11 cellular contexts compared by ENCODE assay signal in genomic region chr2:62140785-62141740, GRCh38. TPM values are rescaled to one million over a fixed set of nuclear protein-coding genes. Genes with fewer than 3 reads are reported as not detected.
DNase-seq lines count a peak whose midpoint lies in the region; ATAC-seq and TF ChIP-seq lines count a peak whose summit lies in the region.
"Had no signal": no experiment of that assay in that cellular context is flagged by ENCODE, and none has a peak within 500 bp of the region (broad histone marks: within the 10 kb centered on the region; RNA-seq: fewer than 3 reads in every experiment).

No MANE protein-coding gene starts in this region.

- DNase-seq in GM10266 (ENCODE audit: extremely low spot score), result peak; percentile 50
- peak; percentile 24 for DNase-seq in GM19240 (ENCODE audit: insufficient read length, low spot score)
- DNase-seq in nucleus accumbens (lab: John Stamatoyannopoulos, UW), result no peak
- DNase-seq in NCI-H526 (lab: John Stamatoyannopoulos, UW), result no peak
- no peak for DNase-seq in GOT3 (lab: John Stamatoyannopoulos, UW)
- DNase-seq in left ventricle myocardium superior, result no peak
- DNase-seq: NCI-H1092 had no signal

- peak; percentile 33 for ATAC-seq in HG02973 (IDR thresholded peaks at IDR 0.05; ENCODE audit: unreplicated experiment)
- no peak for ATAC-seq in left ventricle myocardium superior
- ATAC-seq: Panc1 had no signal

- H3K27ac ChIP-seq in OCI-LY3 (ENCODE audit: low read length), result peak overlapping the region; percentile 9; the same call in 1 of the 2 replicates

- intact Hi-C loops in left ventricle myocardium superior (cut with micrococcal nuclease), result no loop called here

- no peaks in the 10 kb centered on the region for H4K20me1 ChIP-seq in OCI-LY3 (ENCODE audit: insufficient read depth, low read length)

- peaks cover 36% of the 10 kb centered on the region for H3K4me1 ChIP-seq in OCI-LY3 (ENCODE audit: low read length)

- H3K4me2 ChIP-seq in OCI-LY3 (ENCODE audit: low read length), result peak overlapping the region; percentile 33; the same call in 1 of the 2 replicates

- no peak overlapping the region for H3K4me3 ChIP-seq in OCI-LY3 (ENCODE audit: low read length)
- H3K4me3 ChIP-seq: heart left ventricle had no signal

- no peaks in the 10 kb centered on the region for H3K36me3 ChIP-seq in OCI-LY3 (replicated peaks; ENCODE audit: low read depth, low read length)

- no peaks in the 10 kb centered on the region for H3K79me2 ChIP-seq in OCI-LY3 (ENCODE audit: low read length)

- no peak overlapping the region for H2AFZ ChIP-seq in OCI-LY3 (ENCODE audit: low read depth, low read length)

- no peaks in the 10 kb centered on the region for H3K27me3 ChIP-seq in OCI-LY3 (ENCODE audit: low read depth, low read length)
- H3K27me3 ChIP-seq: heart left ventricle had no signal

- TF ChIP-seq CTCF in GM10266 (IDR thresholded peaks at IDR 0.05; ENCODE audit: control insufficient read depth, insufficient read depth, low read depth, missing control alignments), result no peak
- TF ChIP-seq CTCF in OCI-LY3 (IDR thresholded peaks at IDR 0.05; ENCODE audit: low read depth, low read length), result no peak

- no peak overlapping the region for H3K9ac ChIP-seq in OCI-LY3 (ENCODE audit: low read length)

- no peaks in the 10 kb centered on the region for H3K9me3 ChIP-seq in OCI-LY3 (ENCODE audit: insufficient read depth, low read length)
- H3K9me3 ChIP-seq: heart left ventricle had no signal

RNA-seq across cellular contexts. Expression of gene B3GNT2, which starts 54.9 kb away (rescaled TPM):
- 15.1 TPM for total RNA-seq in left ventricle myocardium superior

Comparison
In these comparisons a context has a peak if more than half of its experiments do, and no peak if none do; other contexts are left out.
1. DNase-seq: peak in GM10266 (single experiment) and GM19240 (single experiment); none in nucleus accumbens (0 of 56), NCI-H526 (0 of 2), GOT3 (single experiment) and left ventricle myocardium superior (single experiment).